ENCODE assay signal across 33 cellular contexts in genomic region chr1:244313346-244313745, GRCh38.
"Had no signal": no experiment of that assay in that cellular context is flagged by ENCODE, and none has a peak within 500 bp of the region (broad histone marks: within the 10 kb centered on the region; RNA-seq: fewer than 3 reads in every experiment).

No MANE protein-coding gene starts in this region.

- ATAC-seq: gastrocnemius medialis; heart left ventricle; left colon; left ventricle myocardium superior; mucosa of descending colon; stimulated activated memory B cell treated with anti-CD40 and anti-IgM and Interleukin-4, amounts not matched to agents 10 μg/mL and 1 μg/mL and 100 μg/mL, for 72 hours had no signal

- H3K36me3 ChIP-seq: esophagus muscularis mucosa, gastrocnemius medialis, heart left ventricle, prostate gland, right atrium auricular region, sigmoid colon, tibial artery, upper lobe of left lung had no signal

- DNase-seq: caudate nucleus; dorsolateral prefrontal cortex; effector CD4-positive, alpha-beta T cell; endodermal cell; foreskin fibroblast; heart left ventricle; kidney glomerular epithelial cell; left colon; left ventricle myocardium superior; mesenchymal stem cell; mucosa of descending colon; naive B cell; nephron progenitor cell; nucleus accumbens; sigmoid colon; spleen; stimulated activated CD4-positive, alpha-beta T cell treated with anti-CD3 and anti-CD28 coated beads, Interleukin-4, amount 100 ng/mL, for 4 hours; substantia nigra; testis; tibial artery had no signal

- H3K4me1 Mint-ChIP-seq: endodermal cell; stimulated activated memory B cell treated with anti-CD40 and anti-IgM and Interleukin-4, amounts not matched to agents 10 μg/mL and 1 μg/mL and 100 μg/mL, for 72 hours had no signal

- H3K4me3 ChIP-seq: dorsolateral prefrontal cortex, esophagus muscularis mucosa, gastrocnemius medialis, heart left ventricle, hepatocyte, mucosa of descending colon, prostate gland, right atrium auricular region, sigmoid colon, skin epidermis, spleen, testis, tibial artery, upper lobe of left lung had no signal

- H3K4me1 ChIP-seq: esophagus muscularis mucosa, gastrocnemius medialis, prostate gland, right atrium auricular region, sigmoid colon, testis, tibial artery had no signal

- H3K27me3 ChIP-seq: dorsolateral prefrontal cortex, esophagus muscularis mucosa, gastrocnemius medialis, heart left ventricle, hepatocyte, right atrium auricular region, sigmoid colon, spleen, testis, tibial artery, upper lobe of left lung had no signal

- H3K9me3 ChIP-seq: esophagus muscularis mucosa, gastrocnemius medialis, mucosa of descending colon, prostate gland, right atrium auricular region, sigmoid colon, testis, tibial artery, upper lobe of left lung had no signal

- H3K27ac Mint-ChIP-seq: endodermal cell; mesothelial cell of epicardium; naive B cell; stimulated activated memory B cell treated with anti-CD40 and anti-IgM and Interleukin-4, amounts not matched to agents 10 μg/mL and 1 μg/mL and 100 μg/mL, for 72 hours had no signal

- H3K27ac ChIP-seq: dorsolateral prefrontal cortex, esophagus muscularis mucosa, gastrocnemius medialis, heart left ventricle, hepatocyte, prostate gland, right atrium auricular region, sigmoid colon, spleen, testis, tibial artery, upper lobe of left lung had no signal

- H3K4me3 Mint-ChIP-seq: endodermal cell; mesothelial cell of epicardium; naive B cell; nephron progenitor cell; stimulated activated memory B cell treated with anti-CD40 and anti-IgM and Interleukin-4, amounts not matched to agents 10 μg/mL and 1 μg/mL and 100 μg/mL, for 72 hours had no signal

- H3K27me3 Mint-ChIP-seq: naive B cell; stimulated activated memory B cell treated with anti-CD40 and anti-IgM and Interleukin-4, amounts not matched to agents 10 μg/mL and 1 μg/mL and 100 μg/mL, for 72 hours had no signal

- FAIRE-seq: bronchial epithelial cell, colon, islet of Langerhans, urothelium cell line had no signal
